28 cellular contexts compared by ENCODE assay signal in genomic region chr7:115662120-115662519, GRCh38.
A peak's percentile ranks its signal among the peaks of the same experiment; 100 is the strongest.
DNase-seq lines count a peak whose midpoint lies in the region; FAIRE-seq and TF ChIP-seq lines count a peak whose summit lies in the region.
"Had no signal": no experiment of that assay in that cellular context is flagged by ENCODE, and none has a peak within 500 bp of the region (broad histone marks: within the 10 kb centered on the region; RNA-seq: fewer than 3 reads in every experiment).

No MANE protein-coding gene starts in this region.

- H3K36me3 ChIP-seq in neural cell (ENCODE audit: insufficient read depth, low read length), result no peaks in the 10 kb centered on the region
- no peaks in the 10 kb centered on the region for H3K36me3 ChIP-seq in Caco-2 (ENCODE audit: control insufficient read depth, insufficient read depth, low read length)
- H3K36me3 ChIP-seq in vagina, result no peaks in the 10 kb centered on the region
- H3K36me3 ChIP-seq: esophagus squamous epithelium, left ventricle myocardium inferior, Peyer's patch, SJSA1, tibial artery had no signal

- H2AFZ ChIP-seq in neural cell (ENCODE audit: low read depth, low read length), result no peak overlapping the region

- H3K27me3 Mint-ChIP-seq in Caco-2 (ENCODE audit: insufficient read depth, unreplicated experiment), result no peaks in the 10 kb centered on the region
- H3K27me3 Mint-ChIP-seq: activated T-helper 17 cell treated with anti-CD3 and anti-CD28 coated beads, Interleukin-2, amount 50 U/mL, for 72 hours; dendritic cell treated with granulocyte-macrophage colony-stimulating factor and Interleukin-4, amounts not matched to agents 40 ng/mL and 50 ng/mL, for 4 days had no signal

- peak; percentile 49 for DNase-seq in EH (ENCODE audit: low read depth)
- DNase-seq in LHCN-M2 (ENCODE audit: low read depth), result peak; percentile 24
- DNase-seq in choroid plexus epithelial cell (ENCODE audit: low read depth), result peak; percentile 48
- DNase-seq in epidermal melanocyte (ENCODE audit: insufficient read length, low spot score), result no peak
- no peak for DNase-seq in Caco-2
- DNase-seq in RCC 7860 (ENCODE audit: low spot score), result no peak
- DNase-seq in vagina (ENCODE audit: extremely low spot score in 2 of 2), result no peak
- DNase-seq: activated CD4-positive, alpha-beta memory T cell treated with anti-CD3 and anti-CD28 coated beads for 36 hours; activated CD8-positive, alpha-beta memory T cell treated with anti-CD3 and anti-CD28 coated beads, Interleukin-2, amount 50 U/mL, for 48 hours; anterior cingulate cortex; C1 segment of cervical spinal cord; Calu3; caudate nucleus; endodermal cell; esophagus squamous epithelium; left ventricle myocardium inferior; NCI-H1105 treated with DMSO at 0.1 percent for 48 hours; NCI-H2029; Peyer's patch; stimulated activated CD4-positive, alpha-beta T cell treated with anti-CD3 and anti-CD28 coated beads, Interleukin-2, amount 100 ng/mL, for 24 hours; tibial artery had no signal

- H3K9me3 ChIP-seq in neural cell (ENCODE audit: low read length), result no peaks in the 10 kb centered on the region
- no peaks in the 10 kb centered on the region for H3K9me3 ChIP-seq in Caco-2
- no peaks in the 10 kb centered on the region for H3K9me3 ChIP-seq in vagina
- H3K9me3 ChIP-seq: esophagus squamous epithelium, left ventricle myocardium inferior, Peyer's patch, SJSA1, tibial artery had no signal

- no peaks in the 10 kb centered on the region for H3K79me2 ChIP-seq in neural cell (replicated peaks; ENCODE audit: insufficient read depth, low read length)

- no peak overlapping the region for H3K4me3 Mint-ChIP-seq in Caco-2 (ENCODE audit: unreplicated experiment)
- H3K4me3 Mint-ChIP-seq: activated CD4-positive, alpha-beta memory T cell treated with anti-CD3 and anti-CD28 coated beads for 36 hours; activated T-helper 17 cell treated with anti-CD3 and anti-CD28 coated beads, Interleukin-2, amount 50 U/mL, for 72 hours; dendritic cell treated with granulocyte-macrophage colony-stimulating factor and Interleukin-4, amounts not matched to agents 40 ng/mL and 50 ng/mL, for 4 days; endodermal cell had no signal

- POLR2A ChIA-PET in Caco-2 (lab: Charles Lee), result no interaction called here

- H3K4me1 ChIP-seq in Caco-2, result 0 out of 2 replicates have a peak, but pooled peaks cover 3% of the 10 kb centered on the region
- no peaks in the 10 kb centered on the region for H3K4me1 ChIP-seq in vagina
- H3K4me1 ChIP-seq: esophagus squamous epithelium, left ventricle myocardium inferior, Peyer's patch, SJSA1, tibial artery had no signal

- no peaks in the 10 kb centered on the region for H3K27me3 ChIP-seq in neural cell (ENCODE audit: insufficient read depth, low read depth, low read length)
- H3K27me3 ChIP-seq in Caco-2 (replicated peaks; ENCODE audit: control insufficient read depth, insufficient read depth, low read length), result no peaks in the 10 kb centered on the region
- no peaks in the 10 kb centered on the region for H3K27me3 ChIP-seq in vagina
- H3K27me3 ChIP-seq: esophagus squamous epithelium, Peyer's patch, SJSA1, tibial artery had no signal

- H3K4me3 ChIP-seq in choroid plexus epithelial cell (ENCODE audit: low read depth, low read length), result no peak overlapping the region
- H3K4me3 ChIP-seq in neural cell (ENCODE audit: low read length), result no peak overlapping the region
- H3K4me3 ChIP-seq in Caco-2 (ENCODE audit: low read depth, low read length), result no peak overlapping the region
- H3K4me3 ChIP-seq in vagina, result no peak overlapping the region
- H3K4me3 ChIP-seq: esophagus squamous epithelium, K562, left ventricle myocardium inferior, Peyer's patch, SJSA1, tibial artery had no signal

- CTCF ChIA-PET in Caco-2 (lab: Charles Lee), result no interaction called here

- no peak overlapping the region for H3K27ac Mint-ChIP-seq in Caco-2 (ENCODE audit: unreplicated experiment)
- H3K27ac Mint-ChIP-seq: activated CD4-positive, alpha-beta memory T cell treated with anti-CD3 and anti-CD28 coated beads for 36 hours; activated T-helper 17 cell treated with anti-CD3 and anti-CD28 coated beads, Interleukin-2, amount 50 U/mL, for 72 hours; dendritic cell treated with granulocyte-macrophage colony-stimulating factor and Interleukin-4, amounts not matched to agents 40 ng/mL and 50 ng/mL, for 4 days; endodermal cell had no signal

- TF ChIP-seq CTCF in choroid plexus epithelial cell (conservative IDR thresholded peaks at IDR 0.05; ENCODE audit: low read depth, low read length) (no peak), neural cell (IDR thresholded peaks at IDR 0.05; ENCODE audit: poor library complexity, severe bottlenecking) (no peak), Caco-2 (IDR thresholded peaks at IDR 0.05; ENCODE audit: insufficient read depth in 1 of 2, low read depth in 1 of 2, low read length in 1 of 2, severe bottlenecking in 1 of 2, unreplicated experiment in 1 of 2) (no peak), vagina (IDR thresholded peaks at IDR 0.05) (no peak)

- H3K36me3 Mint-ChIP-seq in Caco-2 (ENCODE audit: insufficient read depth, unreplicated experiment), result no peaks in the 10 kb centered on the region
- H3K36me3 Mint-ChIP-seq: activated CD4-positive, alpha-beta memory T cell treated with anti-CD3 and anti-CD28 coated beads for 36 hours; activated naive CD4-positive, alpha-beta T cell treated with anti-CD3 and anti-CD28 coated beads, Interleukin-2, amount 50 U/mL, for 72 hours had no signal

- no peak for FAIRE-seq in RCC 7860 (lab: Jason Lieb, UNC)
- FAIRE-seq: GM12891, K562 had no signal

- BruUV-seq in Caco-2 (replicated peaks; lab: Mats Ljungman, UMichigan), result no TSS peak

- H3K9me3 Mint-ChIP-seq in Caco-2 (ENCODE audit: unreplicated experiment), result no peaks in the 10 kb centered on the region
- H3K9me3 Mint-ChIP-seq: activated CD4-positive, alpha-beta memory T cell treated with anti-CD3 and anti-CD28 coated beads for 36 hours; activated naive CD4-positive, alpha-beta T cell treated with anti-CD3 and anti-CD28 coated beads, Interleukin-2, amount 50 U/mL, for 72 hours; activated T-helper 17 cell treated with anti-CD3 and anti-CD28 coated beads, Interleukin-2, amount 50 U/mL, for 72 hours; dendritic cell treated with granulocyte-macrophage colony-stimulating factor and Interleukin-4, amounts not matched to agents 40 ng/mL and 50 ng/mL, for 4 days; endodermal cell had no signal

- no peak overlapping the region for H3K4me2 ChIP-seq in neural cell (ENCODE audit: low read length)

- no peak for TF ChIP-seq POLR2A in vagina (IDR thresholded peaks at IDR 0.05)

- no peaks in the 10 kb centered on the region for H3F3A ChIP-seq in neural cell (ENCODE audit: insufficient read depth, low read length, poor library complexity, severe bottlenecking)

- peak; percentile 90 for TF ChIP-seq EP300 in neural cell (conservative IDR thresholded peaks at IDR 0.05; ENCODE audit: poor library complexity, severe bottlenecking)

- intact Hi-C loops in Caco-2 (cut with micrococcal nuclease; ENCODE audit: unreplicated experiment), result no loop called here
- intact Hi-C loops in vagina (cut with DNase I), result no loop called here

- H3K4me1 Mint-ChIP-seq in Caco-2 (ENCODE audit: low read depth, unreplicated experiment), result peaks cover 8% of the 10 kb centered on the region
- H3K4me1 Mint-ChIP-seq: activated T-helper 17 cell treated with anti-CD3 and anti-CD28 coated beads, Interleukin-2, amount 50 U/mL, for 72 hours; endodermal cell had no signal

- H3K27ac ChIP-seq in neural cell (ENCODE audit: low read length) (no peak overlapping the region), vagina (no peak overlapping the region)
- H3K27ac ChIP-seq: esophagus squamous epithelium, left ventricle myocardium inferior, Peyer's patch, SJSA1, tibial artery had no signal

- no peak overlapping the region for H3K9ac ChIP-seq in neural cell (ENCODE audit: low read length)

- H4K20me1 ChIP-seq in neural cell (ENCODE audit: insufficient read depth), result no peaks in the 10 kb centered on the region

- H3K9me2 ChIP-seq in neural cell (ENCODE audit: insufficient read depth, low read length), result no peaks in the 10 kb centered on the region

- no peak for TF ChIP-seq RAD21 in neural cell (conservative IDR thresholded peaks at IDR 0.05)

TF ChIP-seq in neural cell, 6 proteins besides CTCF, POLR2A, EP300 and RAD21:
- peak; percentile 85 for TF ChIP-seq POLR2AphosphoS5 (IDR thresholded peaks at IDR 0.05)
- TF ChIP-seq REST (IDR thresholded peaks at IDR 0.05; ENCODE audit: borderline replicate concordance), result no peak

Comparison
In these comparisons a context has a peak if more than half of its experiments do, and no peak if none do; other contexts are left out.
1. DNase-seq: peak in EH (single experiment), LHCN-M2 (single experiment) and choroid plexus epithelial cell (single experiment); none in epidermal melanocyte (single experiment), Caco-2 (0 of 2), RCC 7860 (single experiment) and vagina (0 of 2).